Comparison of ENCODE assay signal across 2 cellular contexts in the genomic region with DNA sequence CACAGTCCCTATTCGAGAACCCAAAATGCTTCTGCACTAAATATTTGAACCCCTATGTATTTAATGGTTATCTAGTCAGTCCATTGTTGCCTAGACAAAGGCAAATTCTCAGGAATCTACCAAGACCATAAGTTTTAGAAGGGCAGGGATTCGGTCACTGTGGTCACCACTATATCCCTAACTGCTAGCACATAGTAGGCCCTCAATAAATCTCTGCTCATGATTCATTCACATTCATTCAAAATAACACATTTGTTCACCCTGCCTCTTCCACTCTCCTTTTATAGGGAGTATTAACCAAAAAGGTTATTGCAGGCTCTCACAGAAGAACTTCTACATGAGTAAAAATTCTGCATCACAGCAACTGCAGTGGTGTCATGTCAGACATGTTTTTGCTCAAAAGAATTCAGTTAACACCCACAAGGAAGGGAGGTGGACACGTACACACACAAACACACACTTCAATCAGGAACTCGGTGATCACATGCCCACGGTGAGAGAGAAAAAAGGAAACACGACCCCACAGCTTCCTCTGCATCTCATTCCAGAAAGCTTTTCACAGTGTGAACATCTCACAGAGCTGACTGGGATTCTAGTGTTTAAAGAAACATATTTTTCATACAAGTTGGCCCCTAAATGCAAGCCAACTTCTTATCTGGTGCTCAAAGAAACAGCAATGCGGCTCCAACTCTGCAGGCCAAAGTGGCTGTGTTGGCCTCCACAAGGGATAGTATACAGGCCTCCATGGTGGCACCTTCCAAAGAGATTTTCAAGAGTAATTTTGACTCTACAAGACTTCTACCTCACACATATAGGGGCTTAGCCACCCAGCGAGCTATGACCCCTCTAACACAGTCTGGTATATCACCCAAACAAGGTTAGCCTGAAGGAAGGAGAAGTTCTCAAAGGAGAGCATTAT.
TF ChIP-seq lines count a peak whose summit lies in the region.

No MANE protein-coding gene starts in this region.

TF ChIP-seq in IMR-90, 13 proteins besides CTCF, POLR2A, EP300 and RAD21:
- TF ChIP-seq FOS (IDR thresholded peaks at IDR 0.05; ENCODE audit: low read depth, low read length) (no peak), CHD1 (IDR thresholded peaks at IDR 0.05; ENCODE audit: low read depth, low read length) (no peak), MXI1 (IDR thresholded peaks at IDR 0.05; ENCODE audit: borderline replicate concordance, low read depth, low read length) (no peak), BHLHE40 (IDR thresholded peaks at IDR 0.05; ENCODE audit: low read depth, low read length) (no peak)
- TF ChIP-seq, protein P1, sequence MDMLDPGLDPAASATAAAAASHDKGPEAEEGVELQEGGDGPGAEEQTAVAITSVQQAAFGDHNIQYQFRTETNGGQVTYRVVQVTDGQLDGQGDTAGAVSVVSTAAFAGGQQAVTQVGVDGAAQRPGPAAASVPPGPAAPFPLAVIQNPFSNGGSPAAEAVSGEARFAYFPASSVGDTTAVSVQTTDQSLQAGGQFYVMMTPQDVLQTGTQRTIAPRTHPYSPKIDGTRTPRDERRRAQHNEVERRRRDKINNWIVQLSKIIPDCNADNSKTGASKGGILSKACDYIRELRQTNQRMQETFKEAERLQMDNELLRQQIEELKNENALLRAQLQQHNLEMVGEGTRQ (IDR thresholded peaks at IDR 0.05; ENCODE audit: low read depth, low read length): peak; percentile 38; the same call in 1 of the 2 replicates

TF ChIP-seq in SK-N-SH treated with all-trans-retinoic acid at 6 μM for 48 hours, 23 proteins besides CTCF, POLR2A, EP300 and RAD21:
- TF ChIP-seq CSDC2 (CRISPR knock-in tag; IDR thresholded peaks at IDR 0.05): no peak
- TF ChIP-seq, protein P2, sequence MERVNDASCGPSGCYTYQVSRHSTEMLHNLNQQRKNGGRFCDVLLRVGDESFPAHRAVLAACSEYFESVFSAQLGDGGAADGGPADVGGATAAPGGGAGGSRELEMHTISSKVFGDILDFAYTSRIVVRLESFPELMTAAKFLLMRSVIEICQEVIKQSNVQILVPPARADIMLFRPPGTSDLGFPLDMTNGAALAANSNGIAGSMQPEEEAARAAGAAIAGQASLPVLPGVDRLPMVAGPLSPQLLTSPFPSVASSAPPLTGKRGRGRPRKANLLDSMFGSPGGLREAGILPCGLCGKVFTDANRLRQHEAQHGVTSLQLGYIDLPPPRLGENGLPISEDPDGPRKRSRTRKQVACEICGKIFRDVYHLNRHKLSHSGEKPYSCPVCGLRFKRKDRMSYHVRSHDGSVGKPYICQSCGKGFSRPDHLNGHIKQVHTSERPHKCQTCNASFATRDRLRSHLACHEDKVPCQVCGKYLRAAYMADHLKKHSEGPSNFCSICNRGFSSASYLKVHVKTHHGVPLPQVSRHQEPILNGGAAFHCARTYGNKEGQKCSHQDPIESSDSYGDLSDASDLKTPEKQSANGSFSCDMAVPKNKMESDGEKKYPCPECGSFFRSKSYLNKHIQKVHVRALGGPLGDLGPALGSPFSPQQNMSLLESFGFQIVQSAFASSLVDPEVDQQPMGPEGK (CRISPR knock-in tag; IDR thresholded peaks at IDR 0.05; ENCODE audit: borderline replicate concordance): no peak
- TF ChIP-seq ZC3H10 (CRISPR knock-in tag; IDR thresholded peaks at IDR 0.05): no peak
- TF ChIP-seq, protein P3, sequence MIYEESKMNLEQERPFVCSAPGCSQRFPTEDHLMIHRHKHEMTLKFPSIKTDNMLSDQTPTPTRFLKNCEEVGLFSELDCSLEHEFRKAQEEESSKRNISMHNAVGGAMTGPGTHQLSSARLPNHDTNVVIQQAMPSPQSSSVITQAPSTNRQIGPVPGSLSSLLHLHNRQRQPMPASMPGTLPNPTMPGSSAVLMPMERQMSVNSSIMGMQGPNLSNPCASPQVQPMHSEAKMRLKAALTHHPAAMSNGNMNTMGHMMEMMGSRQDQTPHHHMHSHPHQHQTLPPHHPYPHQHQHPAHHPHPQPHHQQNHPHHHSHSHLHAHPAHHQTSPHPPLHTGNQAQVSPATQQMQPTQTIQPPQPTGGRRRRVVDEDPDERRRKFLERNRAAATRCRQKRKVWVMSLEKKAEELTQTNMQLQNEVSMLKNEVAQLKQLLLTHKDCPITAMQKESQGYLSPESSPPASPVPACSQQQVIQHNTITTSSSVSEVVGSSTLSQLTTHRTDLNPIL (CRISPR knock-in tag; IDR thresholded peaks at IDR 0.05; ENCODE audit: low read depth): no peak
- TF ChIP-seq ESRRG (CRISPR knock-in tag; IDR thresholded peaks at IDR 0.05): no peak
- no peak for TF ChIP-seq ZNF8 (CRISPR knock-in tag; IDR thresholded peaks at IDR 0.05)
- TF ChIP-seq ZFP3 (CRISPR knock-in tag; IDR thresholded peaks at IDR 0.05): no peak
- TF ChIP-seq, protein P4, sequence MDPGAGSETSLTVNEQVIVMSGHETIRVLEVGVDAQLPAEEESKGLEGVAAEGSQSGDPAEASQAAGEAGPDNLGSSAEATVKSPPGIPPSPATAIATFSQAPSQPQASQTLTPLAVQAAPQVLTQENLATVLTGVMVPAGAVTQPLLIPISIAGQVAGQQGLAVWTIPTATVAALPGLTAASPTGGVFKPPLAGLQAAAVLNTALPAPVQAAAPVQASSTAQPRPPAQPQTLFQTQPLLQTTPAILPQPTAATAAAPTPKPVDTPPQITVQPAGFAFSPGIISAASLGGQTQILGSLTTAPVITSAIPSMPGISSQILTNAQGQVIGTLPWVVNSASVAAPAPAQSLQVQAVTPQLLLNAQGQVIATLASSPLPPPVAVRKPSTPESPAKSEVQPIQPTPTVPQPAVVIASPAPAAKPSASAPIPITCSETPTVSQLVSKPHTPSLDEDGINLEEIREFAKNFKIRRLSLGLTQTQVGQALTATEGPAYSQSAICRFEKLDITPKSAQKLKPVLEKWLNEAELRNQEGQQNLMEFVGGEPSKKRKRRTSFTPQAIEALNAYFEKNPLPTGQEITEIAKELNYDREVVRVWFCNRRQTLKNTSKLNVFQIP (CRISPR knock-in tag; IDR thresholded peaks at IDR 0.05; ENCODE audit: borderline replicate concordance, low read depth): no peak
- no peak for TF ChIP-seq ZNF565 (CRISPR knock-in tag; conservative IDR thresholded peaks at IDR 0.05; ENCODE audit: low read depth)
- TF ChIP-seq OSR1 (CRISPR knock-in tag; IDR thresholded peaks at IDR 0.05): no peak
- no peak for TF ChIP-seq SNAI2 (CRISPR knock-in tag; IDR thresholded peaks at IDR 0.05)
- TF ChIP-seq ZNF70 (CRISPR knock-in tag; IDR thresholded peaks at IDR 0.05): no peak
- TF ChIP-seq, protein P5, sequence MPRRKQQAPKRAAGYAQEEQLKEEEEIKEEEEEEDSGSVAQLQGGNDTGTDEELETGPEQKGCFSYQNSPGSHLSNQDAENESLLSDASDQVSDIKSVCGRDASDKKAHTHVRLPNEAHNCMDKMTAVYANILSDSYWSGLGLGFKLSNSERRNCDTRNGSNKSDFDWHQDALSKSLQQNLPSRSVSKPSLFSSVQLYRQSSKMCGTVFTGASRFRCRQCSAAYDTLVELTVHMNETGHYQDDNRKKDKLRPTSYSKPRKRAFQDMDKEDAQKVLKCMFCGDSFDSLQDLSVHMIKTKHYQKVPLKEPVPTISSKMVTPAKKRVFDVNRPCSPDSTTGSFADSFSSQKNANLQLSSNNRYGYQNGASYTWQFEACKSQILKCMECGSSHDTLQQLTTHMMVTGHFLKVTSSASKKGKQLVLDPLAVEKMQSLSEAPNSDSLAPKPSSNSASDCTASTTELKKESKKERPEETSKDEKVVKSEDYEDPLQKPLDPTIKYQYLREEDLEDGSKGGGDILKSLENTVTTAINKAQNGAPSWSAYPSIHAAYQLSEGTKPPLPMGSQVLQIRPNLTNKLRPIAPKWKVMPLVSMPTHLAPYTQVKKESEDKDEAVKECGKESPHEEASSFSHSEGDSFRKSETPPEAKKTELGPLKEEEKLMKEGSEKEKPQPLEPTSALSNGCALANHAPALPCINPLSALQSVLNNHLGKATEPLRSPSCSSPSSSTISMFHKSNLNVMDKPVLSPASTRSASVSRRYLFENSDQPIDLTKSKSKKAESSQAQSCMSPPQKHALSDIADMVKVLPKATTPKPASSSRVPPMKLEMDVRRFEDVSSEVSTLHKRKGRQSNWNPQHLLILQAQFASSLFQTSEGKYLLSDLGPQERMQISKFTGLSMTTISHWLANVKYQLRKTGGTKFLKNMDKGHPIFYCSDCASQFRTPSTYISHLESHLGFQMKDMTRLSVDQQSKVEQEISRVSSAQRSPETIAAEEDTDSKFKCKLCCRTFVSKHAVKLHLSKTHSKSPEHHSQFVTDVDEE (CRISPR knock-in tag; IDR thresholded peaks at IDR 0.05): no peak
- TF ChIP-seq TOX (CRISPR knock-in tag; IDR thresholded peaks at IDR 0.05; ENCODE audit: borderline replicate concordance): no peak
